ENCODE assay signal across 9 cellular contexts in genomic region chr16:30950516-30951073, GRCh38. TPM values are rescaled to one million over a fixed set of nuclear protein-coding genes. Genes with fewer than 3 reads are reported as not detected.
DNase-seq lines count a peak whose midpoint lies in the region; TF ChIP-seq lines count a peak whose summit lies in the region.
"Had no signal": no experiment of that assay in that cellular context is flagged by ENCODE, and none has a peak within 500 bp of the region (broad histone marks: within the 10 kb centered on the region; RNA-seq: fewer than 3 reads in every experiment).

No MANE protein-coding gene starts in this region.

- 0 out of 2 replicates have a peak, but pooled peaks cover 3% of the 10 kb centered on the region for H3K79me2 ChIP-seq in SU-DHL-6 (ENCODE audit: insufficient read depth, low read length)

- peaks cover 2% of the 10 kb centered on the region for H3K36me3 ChIP-seq in GM06990 (ENCODE audit: control insufficient read depth, insufficient read depth, low read length)
- H3K36me3 ChIP-seq in SU-DHL-6 (ENCODE audit: low read length) = no peaks in the 10 kb centered on the region
- H3K36me3 ChIP-seq in esophagus squamous epithelium = peaks cover 0 to 18% (median 0%) of the 10 kb centered on the region in 3 donors
- peaks cover 2% of the 10 kb centered on the region for H3K36me3 ChIP-seq in rectal smooth muscle tissue (ENCODE audit: control insufficient read depth, insufficient read depth, low read length)

- WGBS in esophagus squamous epithelium, 2 donors = 49 to 53% methylated on average over 7 to 8 of the region's 8 CpGs

- H3K4me1 ChIP-seq in esophagus squamous epithelium = peaks cover 20 to 67% (median 37%) of the 10 kb centered on the region in 3 donors
- peaks cover 15% of the 10 kb centered on the region for H3K4me1 ChIP-seq in rectal smooth muscle tissue (ENCODE audit: control insufficient read depth, insufficient read depth, low read length)

- intact Hi-C loops in esophagus squamous epithelium (cut with DNase I) = no loop called here
- intact Hi-C loops in head of caudate nucleus (cut with DNase I) = no loop called here

- no peaks in the 10 kb centered on the region for H3K9me3 ChIP-seq in SU-DHL-6 (ENCODE audit: insufficient read depth, low read length)
- H3K9me3 ChIP-seq in esophagus squamous epithelium = no peaks in the 10 kb centered on the region

- no peak for TF ChIP-seq POLR2A in esophagus squamous epithelium (IDR thresholded peaks at IDR 0.05)

- peak overlapping the region; percentile 79 for H3K4me2 ChIP-seq in SU-DHL-6 (ENCODE audit: low read depth, low read length, poor library complexity, severe bottlenecking)

- H3K4me3 ChIP-seq in GM06990 (replicated peaks; ENCODE audit: low read depth, low read length) (peak overlapping the region; percentile 90), SU-DHL-6 (ENCODE audit: insufficient read depth, low read length, poor library complexity, severe bottlenecking) (no peak overlapping the region), esophagus squamous epithelium (peak overlapping the region in 3 of 4 donors; percentile 73 to 93 (median 88)), rectal smooth muscle tissue (ENCODE audit: low read length) (peak overlapping the region; percentile 84)

- H3K27me3 ChIP-seq in GM06990 (replicated peaks; ENCODE audit: control insufficient read depth, insufficient read depth, low read length) = no peaks in the 10 kb centered on the region
- no peaks in the 10 kb centered on the region for H3K27me3 ChIP-seq in SU-DHL-6 (ENCODE audit: low read length)
- no peaks in the 10 kb centered on the region for H3K27me3 ChIP-seq in esophagus squamous epithelium
- no peaks in the 10 kb centered on the region for H3K27me3 ChIP-seq in rectal smooth muscle tissue (ENCODE audit: control insufficient read depth, insufficient read depth, low read length)

- no peak for TF ChIP-seq CTCF in GM06990 (IDR thresholded peaks at IDR 0.05; ENCODE audit: insufficient read depth, low read length, poor library complexity, severe bottlenecking)
- TF ChIP-seq CTCF in SU-DHL-6 (IDR thresholded peaks at IDR 0.05; ENCODE audit: insufficient read depth, low read length, poor library complexity, severe bottlenecking) = no peak
- no peak for TF ChIP-seq CTCF in esophagus squamous epithelium (IDR thresholded peaks at IDR 0.05)

- H2AFZ ChIP-seq in SU-DHL-6 (ENCODE audit: low read depth, low read length, severe bottlenecking) = no peak overlapping the region

- peaks cover 8% of the 10 kb centered on the region; the same call in 1 of the 2 replicates for H3F3A ChIP-seq in SU-DHL-6 (ENCODE audit: insufficient read depth)

- no peaks in the 10 kb centered on the region for H3K9me2 ChIP-seq in SU-DHL-6 (replicated peaks; ENCODE audit: insufficient read depth, low read length)

- DNase-seq in GM06990 (ENCODE audit: extremely low read depth, insufficient read length) = no peak
- no peak for DNase-seq in esophagus squamous epithelium (lab: John Stamatoyannopoulos, UW)
- no peak for DNase-seq in iPS-NIHi11 (ENCODE audit: low spot score)
- no peak for DNase-seq in head of caudate nucleus
- DNase-seq in DMS 273 treated with DMSO at 0.1 percent for 48 hours (lab: John Stamatoyannopoulos, UW) = no peak
- DNase-seq in GM03348 (ENCODE audit: low spot score) = no peak
- DNase-seq: NCI-H1930 had no signal

- H3K27ac ChIP-seq in SU-DHL-6 (ENCODE audit: low read depth, low read length) (no peak overlapping the region), esophagus squamous epithelium (peak overlapping the region; percentile 91 to 98 (median 94)), rectal smooth muscle tissue (ENCODE audit: low read depth, low read length) (peak overlapping the region; percentile 84)

- H3K9ac ChIP-seq in SU-DHL-6 (ENCODE audit: low read length) = 0 out of 2 replicates have a peak overlapping the region, but pooled peaks have one; percentile 89
- no peak overlapping the region for H3K9ac ChIP-seq in rectal smooth muscle tissue (ENCODE audit: low read length)

- H4K20me1 ChIP-seq in SU-DHL-6 (ENCODE audit: low read depth, low read length) = no peaks in the 10 kb centered on the region

RNA-seq across cellular contexts. Expression of gene ORAI3, which starts 1.7 kb away (rescaled TPM):
- 10 to 100 TPM in 3 of 4 donors, 1 to 10 TPM in 1; 4.0 to 28.6 (median 18.0) TPM for total RNA-seq in esophagus squamous epithelium

RNA-seq across cellular contexts. Expression of gene SETD1A, which starts 7.0 kb away (rescaled TPM):
- total RNA-seq in esophagus squamous epithelium = 1 to 10 TPM; 3.5 to 8.0 (median 5.4) TPM

RNA-seq across cellular contexts. Expression of gene FBXL19, which starts 27.2 kb away (rescaled TPM):
- total RNA-seq in esophagus squamous epithelium = 10 to 100 TPM; 17.0 to 28.7 (median 25.1) TPM

RNA-seq across cellular contexts. Expression of gene HSD3B7, which starts 34.4 kb away (rescaled TPM):
- 10 to 100 TPM in 1 of 4 donors, 1 to 10 TPM in 3; 6.9 to 17.0 (median 8.8) TPM for total RNA-seq in esophagus squamous epithelium

RNA-seq across cellular contexts. Expression of gene CTF1, which starts 54.2 kb away (rescaled TPM):
- 1 to 10 TPM in 3 of 4 donors, under 1 TPM in 1; 0.53 to 3.6 (median 1.8) TPM for total RNA-seq in esophagus squamous epithelium
